Comparison of ENCODE assay signal across 33 cellular contexts in the genomic region with DNA sequence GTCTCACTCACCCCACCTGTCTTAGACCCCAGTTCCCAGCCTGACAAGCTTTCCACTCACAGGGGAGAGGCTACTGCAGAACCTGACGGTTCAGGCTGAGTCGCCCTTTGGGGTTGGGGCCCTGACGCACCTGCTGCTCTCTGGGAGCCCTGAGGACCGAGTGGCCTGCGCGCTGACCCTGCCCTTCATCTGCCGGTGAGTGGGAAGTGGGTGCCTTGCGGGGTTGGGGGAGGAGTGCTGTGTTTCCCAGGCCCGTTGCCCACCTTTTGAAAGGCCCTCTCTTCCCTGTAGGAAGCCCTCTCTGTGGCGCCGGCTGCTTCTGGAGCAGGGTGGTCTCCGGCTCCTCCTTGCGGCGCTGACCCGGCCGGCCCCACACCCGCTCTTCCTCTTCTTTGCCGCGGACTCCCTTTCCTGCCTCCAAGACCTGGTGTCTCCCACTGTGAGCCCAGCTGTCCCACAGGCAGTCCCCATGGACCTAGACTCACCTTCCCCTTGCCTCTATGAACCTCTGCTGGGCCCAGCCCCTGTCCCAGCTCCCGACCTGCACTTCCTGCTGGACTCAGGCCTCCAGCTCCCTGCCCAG. TPM values are rescaled to one million over a fixed set of nuclear protein-coding genes. Genes with fewer than 3 reads are reported as not detected.
A peak's percentile ranks its signal among the peaks of the same experiment; 100 is the strongest.
DNase-seq lines count a peak whose midpoint lies in the region; ATAC-seq and TF ChIP-seq lines count a peak whose summit lies in the region.
"Had no signal": no experiment of that assay in that cellular context is flagged by ENCODE, and none has a peak within 500 bp of the region (broad histone marks: within the 10 kb centered on the region; RNA-seq: fewer than 3 reads in every experiment).

No MANE protein-coding gene starts in this region.

- peak overlapping the region; percentile 75 for H3K27ac Mint-ChIP-seq in endothelial cell (ENCODE audit: unreplicated experiment)
- peak overlapping the region; percentile 37 for H3K27ac Mint-ChIP-seq in stimulated activated naive B cell treated with anti-CD40 and anti-IgM and Interleukin-4, amounts not matched to agents 10 μg/mL and 1 μg/mL and 100 μg/mL, for 72 hours
- H3K27ac Mint-ChIP-seq: activated CD4-positive, alpha-beta T cell treated with anti-CD3 and anti-CD28 coated beads, Interleukin-2, amount 10 ng/mL, durations not matched to agents 24 days and 14 days; activated naive CD8-positive, alpha-beta T cell; CD4-positive, alpha-beta T cell; nephron had no signal

- no peak for TF ChIP-seq CTCF in endothelial cell (IDR thresholded peaks at IDR 0.05; ENCODE audit: unreplicated experiment)

- H3K4me3 Mint-ChIP-seq in endothelial cell (ENCODE audit: unreplicated experiment) = peak overlapping the region; percentile 60
- no peak overlapping the region for H3K4me3 Mint-ChIP-seq in stimulated activated naive B cell treated with anti-CD40 and anti-IgM and Interleukin-4, amounts not matched to agents 10 μg/mL and 1 μg/mL and 100 μg/mL, for 72 hours
- H3K4me3 Mint-ChIP-seq: activated CD4-positive, alpha-beta T cell treated with anti-CD3 and anti-CD28 coated beads, Interleukin-2, amount 10 ng/mL, durations not matched to agents 24 days and 14 days; activated naive CD8-positive, alpha-beta T cell; CD4-positive, alpha-beta T cell; nephron; stimulated activated naive CD8-positive, alpha-beta T cell treated with anti-CD3 and anti-CD28 coated beads, Interleukin-15, Interleukin-2, amounts not matched to agents 100 ng/mL and 50 ng/mL, for 24 hours; T-cell had no signal

- H3K4me1 Mint-ChIP-seq in endothelial cell (ENCODE audit: unreplicated experiment) = peaks cover 9% of the 10 kb centered on the region
- peaks cover 17 to 18% of the 10 kb centered on the region in 2 donors for H3K4me1 Mint-ChIP-seq in stimulated activated naive B cell treated with anti-CD40 and anti-IgM and Interleukin-4, amounts not matched to agents 10 μg/mL and 1 μg/mL and 100 μg/mL, for 72 hours

- H3K9me3 Mint-ChIP-seq in endothelial cell (ENCODE audit: unreplicated experiment) = no peaks in the 10 kb centered on the region
- H3K9me3 Mint-ChIP-seq in stimulated activated naive B cell treated with anti-CD40 and anti-IgM and Interleukin-4, amounts not matched to agents 10 μg/mL and 1 μg/mL and 100 μg/mL, for 72 hours = no peaks in the 10 kb centered on the region
- H3K9me3 Mint-ChIP-seq: activated CD4-positive, alpha-beta T cell treated with anti-CD3 and anti-CD28 coated beads, Interleukin-2, amount 10 ng/mL, durations not matched to agents 24 days and 14 days; CD4-positive, alpha-beta T cell; nephron; stimulated activated naive CD8-positive, alpha-beta T cell treated with anti-CD3 and anti-CD28 coated beads, Interleukin-15, Interleukin-2, amounts not matched to agents 100 ng/mL and 50 ng/mL, for 24 hours; T-cell had no signal

- no peak for ATAC-seq in Right ventricle myocardium superior (ENCODE audit: poor library complexity)
- ATAC-seq in stimulated activated naive B cell treated with anti-CD40 and anti-IgM and Interleukin-4, amounts not matched to agents 10 μg/mL and 1 μg/mL and 100 μg/mL, for 72 hours (replicated peaks) = no peak
- no peak for ATAC-seq in HG02884 (IDR thresholded peaks at IDR 0.05; ENCODE audit: unreplicated experiment)
- ATAC-seq: K562, mucosa of descending colon, T-cell had no signal

- peaks cover 22% of the 10 kb centered on the region for H3K36me3 Mint-ChIP-seq in endothelial cell (ENCODE audit: low read depth, unreplicated experiment)
- H3K36me3 Mint-ChIP-seq in stimulated activated naive B cell treated with anti-CD40 and anti-IgM and Interleukin-4, amounts not matched to agents 10 μg/mL and 1 μg/mL and 100 μg/mL, for 72 hours = peaks cover 35 to 43% of the 10 kb centered on the region in 2 donors

- H3K27me3 Mint-ChIP-seq in endothelial cell (ENCODE audit: unreplicated experiment) = peaks cover 22% of the 10 kb centered on the region
- peaks cover 0 to 2% of the 10 kb centered on the region in 2 donors for H3K27me3 Mint-ChIP-seq in stimulated activated naive B cell treated with anti-CD40 and anti-IgM and Interleukin-4, amounts not matched to agents 10 μg/mL and 1 μg/mL and 100 μg/mL, for 72 hours
- H3K27me3 Mint-ChIP-seq: activated naive CD8-positive, alpha-beta T cell; CD4-positive, alpha-beta T cell; T-cell had no signal

- DNase-seq in Right ventricle myocardium superior = peak; percentile 28
- DNase-seq in cardiac septum (ENCODE audit: low spot score) = no peak
- DNase-seq in endothelial cell (ENCODE audit: low spot score) = no peak
- no peak for DNase-seq in stimulated activated naive B cell treated with anti-CD40 and anti-IgM and Interleukin-4, amounts not matched to agents 10 μg/mL and 1 μg/mL and 100 μg/mL, for 72 hours
- no peak for DNase-seq in DMS114 treated with DMSO at 0.1 percent for 48 hours (lab: John Stamatoyannopoulos, UW; ENCODE audit: unreplicated experiment)
- DNase-seq: activated CD4-positive, alpha-beta T cell treated with anti-CD3 and anti-CD28 coated beads, Interleukin-2, amount 10 ng/mL, durations not matched to agents 24 days and 14 days; activated effector memory CD4-positive, alpha-beta T cell treated with Interleukin-2 at 50 U/mL for 16 hours; activated T-cell treated with anti-CD3 and anti-CD28 coated beads, Interleukin-2, amount 50 U/mL, for 1 hour; CD4-positive, alpha-beta T cell; effector memory CD4-positive, alpha-beta T cell; erythroblast; mammary epithelial cell; NCI-H1092 treated with DMSO at 0.1 percent for 48 hours; NCI-H1694 treated with DMSO at 0.1 percent for 48 hours; RPMI8226; small intestine; stimulated activated CD4-positive, alpha-beta T cell treated with anti-CD3 and anti-CD28 coated beads, Interleukin-1b, Interleukin-23, amount 100 ng/mL, for 48 hours; T-cell; testis; WERI-Rb-1 had no signal

- intact Hi-C loops in Right ventricle myocardium superior (cut with DNase I) (no loop called here), cardiac septum (cut with DNase I) (no loop called here)

RNA-seq across cellular contexts. Expression of a gene that starts 6.1 kb away (rescaled TPM):
- total RNA-seq in Right ventricle myocardium superior (13.2 TPM), cardiac septum (57.8 TPM), endothelial cell (ENCODE audit: unreplicated experiment) (42.5 TPM)

RNA-seq across cellular contexts. Expression of a gene that starts 6.6 kb away (rescaled TPM):
- total RNA-seq in Right ventricle myocardium superior (5.8 TPM), cardiac septum (6.2 TPM), endothelial cell (ENCODE audit: unreplicated experiment) (15.9 TPM)

RNA-seq across cellular contexts. Expression of a gene that starts 17.0 kb away (rescaled TPM):
- total RNA-seq in Right ventricle myocardium superior = not detected
- total RNA-seq in cardiac septum = not detected
- total RNA-seq in endothelial cell (ENCODE audit: unreplicated experiment) = not detected
- total RNA-seq: activated CD4-positive, alpha-beta T cell treated with anti-CD3 and anti-CD28 coated beads, Interleukin-2, amount 10 ng/mL, durations not matched to agents 24 days and 14 days; HT1080; NCI-H460; osteocyte had no signal

RNA-seq across cellular contexts. Expression of a gene that starts 23.3 kb away (rescaled TPM):
- total RNA-seq in Right ventricle myocardium superior (1.9 TPM), cardiac septum (1.9 TPM), endothelial cell (ENCODE audit: unreplicated experiment) (2.5 TPM)
- total RNA-seq: HT1080, K562 had no signal

RNA-seq across cellular contexts. Expression of a gene that starts 37.7 kb away (rescaled TPM):
- 1,514 TPM for total RNA-seq in Right ventricle myocardium superior
- total RNA-seq in cardiac septum = 890 TPM
- total RNA-seq in endothelial cell (ENCODE audit: unreplicated experiment) = not detected
- total RNA-seq: activated CD4-positive, alpha-beta T cell treated with anti-CD3 and anti-CD28 coated beads, Interleukin-2, amount 10 ng/mL, durations not matched to agents 24 days and 14 days; CD4-positive, alpha-beta T cell; H1; HT1080; K562; M059J; mammary epithelial cell; NCI-H460; osteocyte; renal cortical epithelial cell; T-cell; urinary bladder had no signal
